8 cellular contexts compared by ENCODE assay signal in genomic region chr16:30354423-30355143, GRCh38. TPM values are rescaled to one million over a fixed set of nuclear protein-coding genes. Genes with fewer than 3 reads are reported as not detected.
DNase-seq lines count a peak whose midpoint lies in the region; ATAC-seq and TF ChIP-seq lines count a peak whose summit lies in the region.

No MANE protein-coding gene starts in this region.

- POLR2A ChIA-PET in MCF 10A (lab: Yijun Ruan, JAX): interaction anchor here (0.8 to 8.1 kb wide), 18 partner anchors 8 to 304 kb away, joined by 3 to 132 read pairs (median 4); partner anchors contain the start of genes DCTPP1, FBRS, SEPTIN1 and TBC1D10B

- CTCF ChIA-PET in MCF 10A (lab: Yijun Ruan, JAX): interaction anchor here (0.6 to 2.2 kb wide), 6 partner anchors 11 to 442 kb away, joined by 3 to 9 read pairs (median 4); partner anchors contain the start of gene ZNF771

- no peak for TF ChIP-seq CTCF in MCF 10A (IDR thresholded peaks at IDR 0.05; ENCODE audit: unreplicated experiment)
- no peak for TF ChIP-seq CTCF in right lobe of liver (IDR thresholded peaks at IDR 0.05)
- no peak for TF ChIP-seq CTCF in tibial nerve (IDR thresholded peaks at IDR 0.05)

- H3K4me1 ChIP-seq in right lobe of liver (peaks cover 0 to 43% (median 19%) of the 10 kb centered on the region in 4 donors), tibial nerve (peaks cover 0 to 58% (median 32%) of the 10 kb centered on the region in 4 donors)

- H3K9me3 Mint-ChIP-seq in IgD-negative memory B cell (no peaks in the 10 kb centered on the region), MCF 10A (ENCODE audit: unreplicated experiment) (no peaks in the 10 kb centered on the region)

- DNase-seq in NOMO-1 treated with DMSO at 0.1 percent for 48 hours (lab: John Stamatoyannopoulos, UW; ENCODE audit: unreplicated experiment): peak; percentile 14
- DNase-seq in NOMO-1 treated with dmso at 0.1 percent for 144 hours (lab: John Stamatoyannopoulos, UW; ENCODE audit: unreplicated experiment): no peak
- DNase-seq in MCF 10A (ENCODE audit: unreplicated experiment): no peak
- peak in 2 of 3 donors; percentile 28 to 55 for DNase-seq in right lobe of liver
- DNase-seq in tibial nerve (ENCODE audit: low spot score in 2 of 2): peak in 1 of 2 donors; percentile 6
- DNase-seq in stimulated activated CD8-positive, alpha-beta memory T cell treated with anti-CD3 and anti-CD28 coated beads, Interleukin-4, amount 100 ng/mL, for 48 hours: no peak

- H3K4me3 Mint-ChIP-seq in IgD-negative memory B cell (peak overlapping the region; percentile 94 to 99 (median 98)), MCF 10A (ENCODE audit: unreplicated experiment) (peak overlapping the region; percentile 94)

- peaks cover 29 to 30% (median 29%) of the 10 kb centered on the region in 3 donors for H3K4me1 Mint-ChIP-seq in IgD-negative memory B cell
- H3K4me1 Mint-ChIP-seq in MCF 10A (ENCODE audit: insufficient read depth, unreplicated experiment): peaks cover 35% of the 10 kb centered on the region

- TF ChIP-seq POLR2A in right lobe of liver (IDR thresholded peaks at IDR 0.05) (no peak), tibial nerve (IDR thresholded peaks at IDR 0.05) (no peak)

- intact Hi-C loops in MCF 10A (cut with micrococcal nuclease) (no loop called here), right lobe of liver (cut with DNase I) (no loop called here)

- TF ChIP-seq EP300 in tibial nerve (IDR thresholded peaks at IDR 0.05): no peak

- no peaks in the 10 kb centered on the region for H3K27me3 ChIP-seq in right lobe of liver
- H3K27me3 ChIP-seq in tibial nerve: no peaks in the 10 kb centered on the region

- H3K4me3 ChIP-seq in right lobe of liver (peak overlapping the region; percentile 79 to 95 (median 84)), tibial nerve (peak overlapping the region; percentile 67 to 99 (median 84))

- under 1% methylated on average over 10 of the region's 36 CpGs for WGBS in right lobe of liver (ENCODE audit: insufficient coverage, low coverage, low lambda C conversion rate, missing lambda C conversion rate)
- WGBS in tibial nerve, 2 donors: 1% methylated on average over 19 to 33 of the region's 36 CpGs

- H3K36me3 Mint-ChIP-seq in IgD-negative memory B cell: peaks cover 9% of the 10 kb centered on the region
- H3K36me3 Mint-ChIP-seq in MCF 10A (ENCODE audit: insufficient read depth, unreplicated experiment): peaks cover 52% of the 10 kb centered on the region

- BruUV-seq in MCF 10A (replicated peaks; lab: Mats Ljungman, UMichigan): no TSS peak

- H3K27ac Mint-ChIP-seq in IgD-negative memory B cell (peak overlapping the region; percentile 92 to 99 (median 97)), MCF 10A (ENCODE audit: low read depth, unreplicated experiment) (peak overlapping the region; percentile 97)

- H3K27ac ChIP-seq in right lobe of liver (peak overlapping the region; percentile 90 to 97 (median 95)), tibial nerve (peak overlapping the region; percentile 88 to 97 (median 96))

- H3K27me3 Mint-ChIP-seq in IgD-negative memory B cell: no peaks in the 10 kb centered on the region
- no peaks in the 10 kb centered on the region for H3K27me3 Mint-ChIP-seq in MCF 10A (ENCODE audit: insufficient read depth, unreplicated experiment)

- no peaks in the 10 kb centered on the region for H3K9me3 ChIP-seq in right lobe of liver
- no peaks in the 10 kb centered on the region for H3K9me3 ChIP-seq in tibial nerve

- H3K36me3 ChIP-seq in right lobe of liver: peaks cover 0 to 19% (median 4%) of the 10 kb centered on the region in 4 donors
- H3K36me3 ChIP-seq in tibial nerve: peaks cover 2 to 71% (median 12%) of the 10 kb centered on the region in 3 donors

- ATAC-seq in right lobe of liver (peak; percentile 16 to 29 (median 28)), GM21423 (IDR thresholded peaks at IDR 0.05; ENCODE audit: unreplicated experiment) (no peak)

RNA-seq across cellular contexts. Expression of gene CD2BP2, which starts 0.5 kb away (rescaled TPM):
- polyA plus RNA-seq in IgD-negative memory B cell: 42.7 TPM
- total RNA-seq in MCF 10A (2022): 48.4 and 58.9 TPM in 2 replicates
- total RNA-seq in right lobe of liver: 10 to 100 TPM; 14.8 to 23.8 (median 18.2) TPM
- 10 to 100 TPM; 31.8 to 42.7 (median 36.1) TPM for total RNA-seq in tibial nerve

RNA-seq across cellular contexts. Expression of gene TBC1D10B, which starts 15.7 kb away (rescaled TPM):
- 11.3 TPM for polyA plus RNA-seq in IgD-negative memory B cell
- total RNA-seq in MCF 10A (2022) (46.5 and 48.0 TPM in 2 replicates), right lobe of liver (10 to 100 TPM in 3 of 6 experiments, 1 to 10 TPM in 3; 7.9 to 12.3 (median 10.6) TPM), tibial nerve (10 to 100 TPM; 25.6 to 52.2 (median 31.1) TPM)

RNA-seq across cellular contexts. Expression of gene MYL11, which starts 20.0 kb away (rescaled TPM):
- 1.7 TPM for polyA plus RNA-seq in IgD-negative memory B cell
- total RNA-seq in MCF 10A (2022) (1.2 and 1.6 TPM in 2 replicates), right lobe of liver (1 to 10 TPM in 1 of 6 experiments, not detected in 5; 1.4 TPM), tibial nerve (not detected)

RNA-seq across cellular contexts. Expression of gene SEPTIN1, which starts 27.8 kb away (rescaled TPM):
- polyA plus RNA-seq in IgD-negative memory B cell: 161 TPM
- total RNA-seq in MCF 10A (2022): 1.3 and 1.7 TPM in 2 replicates
- total RNA-seq in right lobe of liver: 1 to 10 TPM in 3 of 6 experiments, under 1 TPM in 3; 0.12 to 1.7 (median 0.93) TPM
- 1 to 10 TPM in 3 of 4 donors, not detected in 1; 1.4 to 4.8 (median 3.6) TPM for total RNA-seq in tibial nerve

RNA-seq across cellular contexts. Expression of gene ZNF48, which starts 40.6 kb away (rescaled TPM):
- polyA plus RNA-seq in IgD-negative memory B cell: 9.7 TPM
- total RNA-seq in MCF 10A (2022) (11.0 and 12.4 TPM in 2 replicates), right lobe of liver (1 to 10 TPM; 2.9 to 4.3 (median 3.9) TPM), tibial nerve (1 to 10 TPM; 5.5 to 7.5 (median 7.3) TPM)

Comparison
In these comparisons a context has a peak if more than half of its experiments do, and no peak if none do; other contexts are left out.
1. DNase-seq: peak in NOMO-1 treated with DMSO at 0.1 percent for 48 hours (single experiment) and right lobe of liver (2 of 3); none in NOMO-1 treated with dmso at 0.1 percent for 144 hours (single experiment), MCF 10A (single experiment) and stimulated activated CD8-positive, alpha-beta memory T cell treated with anti-CD3 and anti-CD28 coated beads, Interleukin-4, amount 100 ng/mL, for 48 hours (single experiment).